Comparison of ENCODE assay signal across 9 cellular contexts in the genomic region with DNA sequence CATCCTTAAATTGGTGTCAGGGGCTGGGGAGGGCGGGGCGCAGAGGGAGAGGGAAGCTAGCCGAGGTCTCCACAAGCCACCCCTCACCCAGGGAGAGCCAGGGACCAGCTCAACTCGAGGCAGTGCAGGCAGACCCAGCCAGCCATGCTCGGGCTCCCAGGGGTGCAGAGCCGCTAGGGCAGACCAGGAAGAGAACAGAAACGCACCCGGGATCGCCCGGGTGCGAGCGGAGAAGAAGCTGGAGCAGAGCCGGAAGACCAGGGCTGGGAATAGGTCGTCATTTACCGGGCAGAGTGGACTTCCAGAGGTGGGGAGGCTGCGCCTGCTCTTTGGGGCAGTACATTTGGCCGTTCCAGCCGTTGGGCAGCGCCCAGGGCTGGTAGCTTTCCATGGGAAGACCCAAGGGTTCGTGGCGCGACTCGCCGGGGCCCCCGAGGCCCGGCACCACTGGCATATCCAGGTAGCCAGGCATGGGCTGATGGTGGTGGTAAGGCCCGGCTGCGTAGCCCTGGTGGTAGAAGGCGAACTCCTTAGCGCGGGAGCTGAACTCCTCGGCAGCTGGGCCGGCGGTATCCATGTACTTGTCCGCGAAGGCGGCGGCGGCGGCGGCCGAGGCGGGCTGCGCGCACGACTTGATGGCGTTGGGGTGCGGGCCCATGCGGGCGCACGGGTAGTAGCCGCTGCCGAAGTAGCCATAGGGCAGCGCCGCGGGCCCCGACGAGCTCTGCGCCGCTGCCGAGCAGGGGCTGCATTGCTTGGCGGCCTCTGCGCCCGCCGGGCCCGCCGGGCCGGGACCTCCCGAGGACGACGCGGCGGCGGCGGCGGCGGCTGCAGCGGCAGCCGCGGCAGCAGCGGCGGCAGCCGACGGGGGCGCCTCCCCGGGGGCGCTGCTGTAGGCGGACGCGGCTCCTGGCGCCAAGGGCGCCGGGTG. TPM values are rescaled to one million over a fixed set of nuclear protein-coding genes. Genes with fewer than 3 reads are reported as not detected.
DNase-seq lines count a peak whose midpoint lies in the region; ATAC-seq and TF ChIP-seq lines count a peak whose summit lies in the region.
"Had no signal": no experiment of that assay in that cellular context is flagged by ENCODE, and none has a peak within 500 bp of the region (broad histone marks: within the 10 kb centered on the region; RNA-seq: fewer than 3 reads in every experiment).

No MANE protein-coding gene starts in this region.

- WGBS in smooth muscle cell (ENCODE audit: low lambda C conversion rate) = under 1% methylated on average over 88 of the region's 93 CpGs
- WGBS in testis, 2 donors = 3 to 4% methylated on average over 17 to 54 of the region's 93 CpGs

- H3K27me3 ChIP-seq in OCI-LY1 (ENCODE audit: insufficient read depth, low read length) (no peaks in the 10 kb centered on the region; the same call in 1 of the 2 replicates), smooth muscle cell (ENCODE audit: low read depth) (peaks cover 6% of the 10 kb centered on the region), testis (no peaks in the 10 kb centered on the region)

- H3K9me2 ChIP-seq in OCI-LY1 (ENCODE audit: low read depth, low read length) = no peaks in the 10 kb centered on the region

- TF ChIP-seq CTCF in OCI-LY1 (IDR thresholded peaks at IDR 0.05; ENCODE audit: low read length) = no peak
- TF ChIP-seq CTCF in smooth muscle cell (IDR thresholded peaks at IDR 0.05; ENCODE audit: borderline replicate concordance, insufficient read depth, poor library complexity, severe bottlenecking) = no peak
- TF ChIP-seq CTCF in testis (IDR thresholded peaks at IDR 0.05) = no peak

- intact Hi-C loops in testis (cut with DNase I; ENCODE audit: low total_unique reads) = loop anchor here (10.0 kb wide), 2 partner anchors 736 to 886 kb away; no protein-coding TSS in a partner anchor

- H3K27ac ChIP-seq in OCI-LY1 (ENCODE audit: low read depth, low read length, poor library complexity, severe bottlenecking) (no peak overlapping the region), smooth muscle cell (ENCODE audit: low read depth) (no peak overlapping the region), testis (no peak overlapping the region)
- H3K27ac ChIP-seq: left lung had no signal

- H3K79me2 ChIP-seq in OCI-LY1 (ENCODE audit: insufficient read depth, low read length) (no peaks in the 10 kb centered on the region), smooth muscle cell (ENCODE audit: low read depth) (peaks cover 87% of the 10 kb centered on the region)

- H3K9me3 ChIP-seq in OCI-LY1 (ENCODE audit: low read length) = no peaks in the 10 kb centered on the region
- no peaks in the 10 kb centered on the region for H3K9me3 ChIP-seq in smooth muscle cell (replicated peaks; ENCODE audit: low read depth)
- no peaks in the 10 kb centered on the region for H3K9me3 ChIP-seq in testis
- H3K9me3 ChIP-seq: left lung had no signal

- ATAC-seq in esophagus mucosa = peak; percentile 17
- no peak for ATAC-seq in GM18858 (IDR thresholded peaks at IDR 0.05; ENCODE audit: unreplicated experiment)

- no peak for TF ChIP-seq POLR2A in testis (IDR thresholded peaks at IDR 0.05)

- H3K4me3 ChIP-seq in OCI-LY1 (ENCODE audit: low read depth, low read length, poor library complexity, severe bottlenecking) = peak overlapping the region; percentile 61
- peak overlapping the region; percentile 67 for H3K4me3 ChIP-seq in smooth muscle cell
- no peak overlapping the region for H3K4me3 ChIP-seq in testis

- H3K9ac ChIP-seq in OCI-LY1 (ENCODE audit: low read length) = peak overlapping the region; percentile 34; the same call in 1 of the 2 replicates
- peak overlapping the region; percentile 52 for H3K9ac ChIP-seq in smooth muscle cell (ENCODE audit: low read depth)

- no peak overlapping the region for H2AFZ ChIP-seq in OCI-LY1 (ENCODE audit: low read length)
- no peak overlapping the region for H2AFZ ChIP-seq in smooth muscle cell (ENCODE audit: low read depth)

- no peaks in the 10 kb centered on the region for H3K36me3 ChIP-seq in OCI-LY1 (ENCODE audit: insufficient read depth, low read length)
- no peaks in the 10 kb centered on the region for H3K36me3 ChIP-seq in smooth muscle cell (ENCODE audit: low read depth)
- H3K36me3 ChIP-seq in testis (ENCODE audit: low read depth, missing control alignments) = no peaks in the 10 kb centered on the region
- H3K36me3 ChIP-seq: left lung had no signal

- peak; percentile 21 for DNase-seq in NCI-H510A treated with DMSO at 0.1 percent for 48 hours (lab: John Stamatoyannopoulos, UW)
- no peak for DNase-seq in NCI-H510A (lab: John Stamatoyannopoulos, UW)
- DNase-seq in smooth muscle cell (lab: John Stamatoyannopoulos, UW; ENCODE audit: unreplicated experiment) = no peak
- DNase-seq in iPS-NIHi7 (ENCODE audit: extremely low spot score) = no peak
- no peak for DNase-seq in testis

- H3K4me2 ChIP-seq in OCI-LY1 (ENCODE audit: low read length) (peak overlapping the region; percentile 73), smooth muscle cell (peak overlapping the region; percentile 89)

- H4K20me1 ChIP-seq in OCI-LY1 (ENCODE audit: insufficient read depth, low read length) (no peaks in the 10 kb centered on the region), smooth muscle cell (ENCODE audit: low read depth) (peaks cover 45% of the 10 kb centered on the region)

- H3F3A ChIP-seq in OCI-LY1 (ENCODE audit: insufficient read depth, low read length) (no peaks in the 10 kb centered on the region), smooth muscle cell (ENCODE audit: low read depth) (peaks cover 13% of the 10 kb centered on the region)

- H3K4me1 ChIP-seq in OCI-LY1 (ENCODE audit: insufficient read depth, low read length, severe bottlenecking) = peaks cover 36% of the 10 kb centered on the region
- no peaks in the 10 kb centered on the region for H3K4me1 ChIP-seq in smooth muscle cell (ENCODE audit: low read depth)
- H3K4me1 ChIP-seq in testis = no peaks in the 10 kb centered on the region

RNA-seq across cellular contexts. Expression of gene HOXA13, which starts 0.8 kb away (rescaled TPM):
- total RNA-seq in esophagus mucosa (not detected), smooth muscle cell (14.2 and 21.6 TPM in 2 replicates), testis (not detected)
- polyA plus RNA-seq in smooth muscle cell (6.2 and 10.0 TPM in 2 replicates), testis (ENCODE audit: insufficient read depth, low read depth, low replicate concordance) (0.30 TPM)
- total RNA-seq: left lung had no signal

RNA-seq across cellular contexts. Expression of gene HOXA11, which starts 14.1 kb away (rescaled TPM):
- total RNA-seq in esophagus mucosa = not detected
- total RNA-seq in smooth muscle cell = 18.2 and 20.3 TPM in 2 replicates
- 25.2 and 27.7 TPM in 2 replicates for polyA plus RNA-seq in smooth muscle cell
- total RNA-seq in testis = under 1 TPM in 1 of 2 donors, not detected in 1; 0.25 TPM
- polyA plus RNA-seq in testis (ENCODE audit: insufficient read depth, low read depth, low replicate concordance) = 0.96 TPM

RNA-seq across cellular contexts. Expression of gene HOXA10, which starts 25.0 kb away (rescaled TPM):
- total RNA-seq in esophagus mucosa (1.1 TPM), smooth muscle cell (35.7 and 53.6 TPM in 2 replicates), testis (1 to 10 TPM in 1 of 2 donors, under 1 TPM in 1; 0.31 to 1.8 TPM)
- polyA plus RNA-seq in smooth muscle cell (37.6 and 39.4 TPM in 2 replicates), testis (ENCODE audit: insufficient read depth, low read depth, low replicate concordance) (1.6 TPM)

RNA-seq across cellular contexts. Expression of gene HOXA9, which starts 33.8 kb away (rescaled TPM):
- total RNA-seq in esophagus mucosa (1.7 TPM), smooth muscle cell (22.9 and 35.8 TPM in 2 replicates), testis (under 1 TPM; 0.25 to 0.39 TPM)
- polyA plus RNA-seq in smooth muscle cell (12.6 and 19.2 TPM in 2 replicates), testis (ENCODE audit: insufficient read depth, low read depth, low replicate concordance) (1.0 TPM)

RNA-seq across cellular contexts. Expression of gene HOXA7, which starts 42.7 kb away (rescaled TPM):
- total RNA-seq in esophagus mucosa (5.2 TPM), smooth muscle cell (0.72 TPM in 1 of 2 replicates, not detected in the other), testis (1 to 10 TPM; 3.1 to 7.8 TPM)
- polyA plus RNA-seq in smooth muscle cell (1.2 and 1.6 TPM in 2 replicates), testis (ENCODE audit: insufficient read depth, low read depth, low replicate concordance) (13.1 TPM)

Comparison
In these comparisons a context has a peak if more than half of its experiments do, and no peak if none do; other contexts are left out.
1. H3K4me3 ChIP-seq: peak in OCI-LY1 (single experiment) and smooth muscle cell (single experiment); none in testis (0 of 2).
2. RNA of gene HOXA13, which starts 0.8 kb away (total RNA-seq): 14.2 to 21.6 TPM in smooth muscle cell; not detected in testis and not detected in esophagus mucosa (single experiment); every median in the first group is over 10 times any median in the second.
3. RNA of gene HOXA11, which starts 14.1 kb away (total RNA-seq): 18.2 to 20.3 TPM in smooth muscle cell; 0.25 TPM in testis and not detected in esophagus mucosa (single experiment); every median in the first group is over 10 times any median in the second.
4. RNA of gene HOXA10, which starts 25.0 kb away (total RNA-seq): 35.7 to 53.6 TPM in smooth muscle cell; 0.31 to 1.8 TPM in testis and 1.1 TPM in esophagus mucosa (single experiment); every median in the first group is over 10 times any median in the second.